In genomic region chr7:33379891-33380525, GRCh38 we compare ENCODE assay signal across 20 cellular contexts.
"Had no signal": no experiment of that assay in that cellular context is flagged by ENCODE, and none has a peak within 500 bp of the region (broad histone marks: within the 10 kb centered on the region; RNA-seq: fewer than 3 reads in every experiment).

No MANE protein-coding gene starts in this region.

- DNase-seq: activated CD4-positive, alpha-beta memory T cell treated with anti-CD3 and anti-CD28 coated beads for 36 hours; activated CD4-positive, alpha-beta T cell treated with anti-CD3 and anti-CD28 coated beads for 4 hours; activated CD8-positive, alpha-beta memory T cell treated with anti-CD3 and anti-CD28 coated beads, Interleukin-2, amount 10 ng/mL, durations not matched to agents 7 days and 5 days; activated naive CD4-positive, alpha-beta T cell treated with Interleukin-2 at 50 U/mL for 16 hours; activated naive CD8-positive, alpha-beta T cell treated with anti-CD3 and anti-CD28 coated beads, Interleukin-2, amount 10 ng/mL, durations not matched to agents 7 days and 5 days; activated T-cell treated with anti-CD3 and anti-CD28 coated beads, Interleukin-2, amount 50 U/mL, for 1 hour; erythroblast; lower lobe of right lung; nephron progenitor cell had no signal

- H3K27me3 ChIP-seq: right atrium auricular region, tibial nerve, vagina had no signal

- H3K4me3 Mint-ChIP-seq: activated CD4-positive, alpha-beta memory T cell treated with anti-CD3 and anti-CD28 coated beads for 36 hours; activated CD8-positive, alpha-beta memory T cell treated with anti-CD3 and anti-CD28 coated beads, Interleukin-2, amount 10 ng/mL, durations not matched to agents 7 days and 5 days; activated naive CD8-positive, alpha-beta T cell treated with anti-CD3 and anti-CD28 coated beads, Interleukin-2, amount 10 ng/mL, durations not matched to agents 7 days and 5 days; activated T-helper 17 cell treated with anti-CD3 and anti-CD28 coated beads, Interleukin-2, amount 50 U/mL, for 72 hours; brain; central memory CD8-positive, alpha-beta T cell; nephron progenitor cell; stimulated activated naive CD8-positive, alpha-beta T cell treated with anti-CD3 and anti-CD28 coated beads, Interleukin-15, Interleukin-2, amounts not matched to agents 100 ng/mL and 50 ng/mL, for 24 hours; WTC11 had no signal

- H3K36me3 Mint-ChIP-seq: activated CD8-positive, alpha-beta memory T cell treated with anti-CD3 and anti-CD28 coated beads, Interleukin-2, amount 10 ng/mL, durations not matched to agents 7 days and 5 days; activated naive CD8-positive, alpha-beta T cell treated with anti-CD3 and anti-CD28 coated beads, Interleukin-2, amount 10 ng/mL, durations not matched to agents 7 days and 5 days had no signal

- H3K27ac ChIP-seq: coronary artery, lower lobe of right lung, right atrium auricular region, skin epidermis, tibial nerve, vagina had no signal

- H3K9me3 ChIP-seq: lower lobe of right lung, right atrium auricular region, vagina had no signal

- H3K27ac Mint-ChIP-seq: activated CD4-positive, alpha-beta memory T cell treated with anti-CD3 and anti-CD28 coated beads for 36 hours; activated CD8-positive, alpha-beta memory T cell treated with anti-CD3 and anti-CD28 coated beads, Interleukin-2, amount 10 ng/mL, durations not matched to agents 7 days and 5 days; activated naive CD8-positive, alpha-beta T cell treated with anti-CD3 and anti-CD28 coated beads, Interleukin-2, amount 10 ng/mL, durations not matched to agents 7 days and 5 days; activated T-helper 17 cell treated with anti-CD3 and anti-CD28 coated beads, Interleukin-2, amount 50 U/mL, for 72 hours; brain; nephron progenitor cell; progenitor cell of endocrine pancreas; stimulated activated naive CD8-positive, alpha-beta T cell treated with anti-CD3 and anti-CD28 coated beads, Interleukin-15, Interleukin-2, amounts not matched to agents 100 ng/mL and 50 ng/mL, for 24 hours; WTC11 had no signal

- H3K4me1 ChIP-seq: lower lobe of right lung, right atrium auricular region, tibial nerve, vagina had no signal

- ATAC-seq: activated CD8-positive, alpha-beta memory T cell treated with anti-CD3 and anti-CD28 coated beads, Interleukin-2, amount 10 ng/mL, durations not matched to agents 7 days and 5 days; activated T-helper 17 cell treated with anti-CD3 and anti-CD28 coated beads, Interleukin-2, amount 50 U/mL, for 72 hours; lower lobe of right lung; WTC11 had no signal

- H3K36me3 ChIP-seq: right atrium auricular region, vagina had no signal

- H3K27me3 Mint-ChIP-seq: activated CD4-positive, alpha-beta memory T cell treated with anti-CD3 and anti-CD28 coated beads for 36 hours; activated CD8-positive, alpha-beta memory T cell treated with anti-CD3 and anti-CD28 coated beads, Interleukin-2, amount 10 ng/mL, durations not matched to agents 7 days and 5 days; activated naive CD8-positive, alpha-beta T cell treated with anti-CD3 and anti-CD28 coated beads, Interleukin-2, amount 10 ng/mL, durations not matched to agents 7 days and 5 days; activated T-helper 17 cell treated with anti-CD3 and anti-CD28 coated beads, Interleukin-2, amount 50 U/mL, for 72 hours; brain; central memory CD8-positive, alpha-beta T cell; progenitor cell of endocrine pancreas; stimulated activated naive CD8-positive, alpha-beta T cell treated with anti-CD3 and anti-CD28 coated beads, Interleukin-15, Interleukin-2, amounts not matched to agents 100 ng/mL and 50 ng/mL, for 24 hours had no signal

- H3K4me3 ChIP-seq: coronary artery, lower lobe of right lung, right atrium auricular region, skin epidermis, tibial nerve, vagina had no signal

- H3K9me3 Mint-ChIP-seq: activated CD4-positive, alpha-beta memory T cell treated with anti-CD3 and anti-CD28 coated beads for 36 hours; activated naive CD8-positive, alpha-beta T cell treated with anti-CD3 and anti-CD28 coated beads, Interleukin-2, amount 10 ng/mL, durations not matched to agents 7 days and 5 days; activated T-helper 17 cell treated with anti-CD3 and anti-CD28 coated beads, Interleukin-2, amount 50 U/mL, for 72 hours; central memory CD8-positive, alpha-beta T cell; stimulated activated naive CD8-positive, alpha-beta T cell treated with anti-CD3 and anti-CD28 coated beads, Interleukin-15, Interleukin-2, amounts not matched to agents 100 ng/mL and 50 ng/mL, for 24 hours; WTC11 had no signal

- H3K4me1 Mint-ChIP-seq: activated CD8-positive, alpha-beta memory T cell treated with anti-CD3 and anti-CD28 coated beads, Interleukin-2, amount 10 ng/mL, durations not matched to agents 7 days and 5 days; activated naive CD8-positive, alpha-beta T cell treated with anti-CD3 and anti-CD28 coated beads, Interleukin-2, amount 10 ng/mL, durations not matched to agents 7 days and 5 days; activated T-helper 17 cell treated with anti-CD3 and anti-CD28 coated beads, Interleukin-2, amount 50 U/mL, for 72 hours; brain; WTC11 had no signal
